ENCODE assay signal across 8 cellular contexts in genomic region chr10:110528224-110528997, GRCh38. TPM values are rescaled to one million over a fixed set of nuclear protein-coding genes. Genes with fewer than 3 reads are reported as not detected.
DNase-seq lines count a peak whose midpoint lies in the region; ATAC-seq and TF ChIP-seq lines count a peak whose summit lies in the region.

No MANE protein-coding gene starts in this region.

- peak; percentile 12 for ATAC-seq in HG02885 (IDR thresholded peaks at IDR 0.05; ENCODE audit: poor library complexity, unreplicated experiment)
- peak; percentile 40 for ATAC-seq in activated CD8-positive, alpha-beta T cell treated with anti-CD3 and anti-CD28 coated beads for 36 hours
- peak; percentile 55 for ATAC-seq in stimulated activated effector memory CD8-positive, alpha-beta T cell treated with anti-CD3 and anti-CD28 coated beads, Interleukin-12 subunit alpha, Interleukin-12 subunit beta, amount 100 ng/mL, for 72 hours

- H3K27ac Mint-ChIP-seq in activated T-cell treated with anti-CD3 and anti-CD28 coated beads, Interleukin-2, amount 50 U/mL, for 24 hours, result peak overlapping the region; percentile 93
- H3K27ac Mint-ChIP-seq in activated CD8-positive, alpha-beta T cell treated with anti-CD3 and anti-CD28 coated beads for 36 hours, result peak overlapping the region; percentile 53
- H3K27ac Mint-ChIP-seq in stimulated activated effector memory CD8-positive, alpha-beta T cell treated with anti-CD3 and anti-CD28 coated beads, Interleukin-12 subunit alpha, Interleukin-12 subunit beta, amount 100 ng/mL, for 72 hours, result peak overlapping the region; percentile 4
- peak overlapping the region in 1 of 7 donors; percentile 26 for H3K27ac Mint-ChIP-seq in CD14-positive monocyte

- no peaks in the 10 kb centered on the region for H3K9me3 Mint-ChIP-seq in activated T-cell treated with anti-CD3 and anti-CD28 coated beads, Interleukin-2, amount 50 U/mL, for 24 hours
- H3K9me3 Mint-ChIP-seq in activated CD8-positive, alpha-beta T cell treated with anti-CD3 and anti-CD28 coated beads for 36 hours, result no peaks in the 10 kb centered on the region
- H3K9me3 Mint-ChIP-seq in stimulated activated effector memory CD8-positive, alpha-beta T cell treated with anti-CD3 and anti-CD28 coated beads, Interleukin-12 subunit alpha, Interleukin-12 subunit beta, amount 100 ng/mL, for 72 hours, result no peaks in the 10 kb centered on the region
- H3K9me3 Mint-ChIP-seq in CD14-positive monocyte, result no peaks in the 10 kb centered on the region

- intact Hi-C loops in activated CD8-positive, alpha-beta T cell treated with anti-CD3 and anti-CD28 coated beads for 36 hours (cut with micrococcal nuclease), result loop anchor here (2.0 kb wide), 2 partner anchors 24 to 114 kb away; no protein-coding TSS in a partner anchor
- intact Hi-C loops in CD14-positive monocyte (cut with micrococcal nuclease), result no loop called here

- DNase-seq in activated T-cell treated with anti-CD3 and anti-CD28 coated beads, Interleukin-2, amount 50 U/mL, for 24 hours, result no peak
- no peak for DNase-seq in activated T-cell treated with anti-CD3 and anti-CD28 coated beads for 4 hours
- no peak for DNase-seq in activated CD8-positive, alpha-beta T cell treated with anti-CD3 and anti-CD28 coated beads for 36 hours
- DNase-seq in stimulated activated effector memory CD8-positive, alpha-beta T cell treated with anti-CD3 and anti-CD28 coated beads, Interleukin-12 subunit alpha, Interleukin-12 subunit beta, amount 100 ng/mL, for 72 hours (ENCODE audit: low spot score in 2 of 2), result no peak
- DNase-seq in KG1 (lab: John Stamatoyannopoulos, UW), result no peak
- no peak for DNase-seq in occipital lobe (lab: John Stamatoyannopoulos, UW)
- DNase-seq in CD14-positive monocyte (ENCODE audit: low spot score), result no peak

- no peaks in the 10 kb centered on the region for H3K27me3 Mint-ChIP-seq in activated T-cell treated with anti-CD3 and anti-CD28 coated beads, Interleukin-2, amount 50 U/mL, for 24 hours
- no peaks in the 10 kb centered on the region for H3K27me3 Mint-ChIP-seq in activated CD8-positive, alpha-beta T cell treated with anti-CD3 and anti-CD28 coated beads for 36 hours
- H3K27me3 Mint-ChIP-seq in CD14-positive monocyte (ENCODE audit: low read depth in 3 of 3), result peaks cover 14 to 21% (median 17%) of the 10 kb centered on the region in 3 donors

- peaks cover 73% of the 10 kb centered on the region for H3K4me1 Mint-ChIP-seq in activated T-cell treated with anti-CD3 and anti-CD28 coated beads, Interleukin-2, amount 50 U/mL, for 24 hours (ENCODE audit: low read depth)
- H3K4me1 Mint-ChIP-seq in activated CD8-positive, alpha-beta T cell treated with anti-CD3 and anti-CD28 coated beads for 36 hours (ENCODE audit: low read depth), result peaks cover 70% of the 10 kb centered on the region
- H3K4me1 Mint-ChIP-seq in stimulated activated effector memory CD8-positive, alpha-beta T cell treated with anti-CD3 and anti-CD28 coated beads, Interleukin-12 subunit alpha, Interleukin-12 subunit beta, amount 100 ng/mL, for 72 hours, result peaks cover 74% of the 10 kb centered on the region
- peaks cover 13% of the 10 kb centered on the region for H3K4me1 Mint-ChIP-seq in CD14-positive monocyte

- H3K36me3 Mint-ChIP-seq in activated T-cell treated with anti-CD3 and anti-CD28 coated beads, Interleukin-2, amount 50 U/mL, for 24 hours (ENCODE audit: low read depth), result peaks cover 13% of the 10 kb centered on the region
- peaks cover 2% of the 10 kb centered on the region for H3K36me3 Mint-ChIP-seq in activated CD8-positive, alpha-beta T cell treated with anti-CD3 and anti-CD28 coated beads for 36 hours (ENCODE audit: low read depth)
- peaks cover 39% of the 10 kb centered on the region for H3K36me3 Mint-ChIP-seq in stimulated activated effector memory CD8-positive, alpha-beta T cell treated with anti-CD3 and anti-CD28 coated beads, Interleukin-12 subunit alpha, Interleukin-12 subunit beta, amount 100 ng/mL, for 72 hours
- no peaks in the 10 kb centered on the region for H3K36me3 Mint-ChIP-seq in CD14-positive monocyte

- peak overlapping the region; percentile 45 for H3K4me3 Mint-ChIP-seq in activated T-cell treated with anti-CD3 and anti-CD28 coated beads, Interleukin-2, amount 50 U/mL, for 24 hours
- H3K4me3 Mint-ChIP-seq in activated CD8-positive, alpha-beta T cell treated with anti-CD3 and anti-CD28 coated beads for 36 hours, result peak overlapping the region; percentile 3
- peak overlapping the region; percentile 58 for H3K4me3 Mint-ChIP-seq in stimulated activated effector memory CD8-positive, alpha-beta T cell treated with anti-CD3 and anti-CD28 coated beads, Interleukin-12 subunit alpha, Interleukin-12 subunit beta, amount 100 ng/mL, for 72 hours
- H3K4me3 Mint-ChIP-seq in CD14-positive monocyte, result no peak overlapping the region

- TF ChIP-seq CTCF in activated CD8-positive, alpha-beta T cell treated with anti-CD3 and anti-CD28 coated beads for 36 hours (IDR thresholded peaks at IDR 0.05), result no peak
- TF ChIP-seq CTCF in CD14-positive monocyte (IDR thresholded peaks at IDR 0.05), result no peak

- CTCF ChIA-PET in activated CD8-positive, alpha-beta T cell treated with anti-CD3 and anti-CD28 coated beads for 36 hours (lab: Charles Lee), result interaction anchor here (0.9 to 2.0 kb wide), 4 partner anchors 16 to 223 kb away, joined by 3 to 6 read pairs (median 4); no protein-coding TSS in a partner anchor

- POLR2A ChIA-PET in activated CD8-positive, alpha-beta T cell treated with anti-CD3 and anti-CD28 coated beads for 36 hours (lab: Charles Lee), result interaction anchor here (1.0 to 2.6 kb wide), 6 partner anchors 16 to 113 kb away, joined by 3 to 18 read pairs (median 4); no protein-coding TSS in a partner anchor

RNA-seq across cellular contexts. Expression of gene DUSP5, which starts 30.7 kb away (rescaled TPM):
- total RNA-seq in activated CD8-positive, alpha-beta T cell treated with anti-CD3 and anti-CD28 coated beads for 36 hours, result 10 to 100 TPM; 49.4 to 50.8 TPM
- total RNA-seq in occipital lobe, result 4.7 TPM
- polyA plus RNA-seq in CD14-positive monocyte, result 1 to 10 TPM; 2.0 to 3.9 TPM

RNA-seq across cellular contexts. Expression of gene SMC3, which starts 39.1 kb away (rescaled TPM):
- total RNA-seq in activated CD8-positive, alpha-beta T cell treated with anti-CD3 and anti-CD28 coated beads for 36 hours, result 10 to 100 TPM; 69.7 to 71.2 TPM
- 59.3 TPM for total RNA-seq in occipital lobe
- 10 to 100 TPM; 21.1 to 33.9 TPM for polyA plus RNA-seq in CD14-positive monocyte

Comparison
In these comparisons a context has a peak if more than half of its experiments do, and no peak if none do; other contexts are left out.
1. H3K4me3 Mint-ChIP-seq: peak in activated T-cell treated with anti-CD3 and anti-CD28 coated beads, Interleukin-2, amount 50 U/mL, for 24 hours (single experiment), activated CD8-positive, alpha-beta T cell treated with anti-CD3 and anti-CD28 coated beads for 36 hours (single experiment) and stimulated activated effector memory CD8-positive, alpha-beta T cell treated with anti-CD3 and anti-CD28 coated beads, Interleukin-12 subunit alpha, Interleukin-12 subunit beta, amount 100 ng/mL, for 72 hours (single experiment); none in CD14-positive monocyte (0 of 2).
2. Peak in every context shown above with its lines, with median percentiles within 50 percentile points of each other: ATAC-seq.